In genomic region chr7:7681191-7681935, GRCh38 we compare ENCODE assay signal across 8 cellular contexts. TPM values are rescaled to one million over a fixed set of nuclear protein-coding genes. Genes with fewer than 3 reads are reported as not detected.
DNase-seq lines count a peak whose midpoint lies in the region; ATAC-seq and TF ChIP-seq lines count a peak whose summit lies in the region.

No MANE protein-coding gene starts in this region.

- no peak for DNase-seq in natural killer cell
- DNase-seq in natural killer cell treated with Interleukin-12 subunit alpha and Interleukin-12 subunit beta and Interleukin-15 and Interleukin-18, amount 100 ng/mL, for 72 hours (ENCODE audit: low spot score), result no peak
- DNase-seq in NCI-H1105 treated with DMSO at 0.1 percent for 48 hours (lab: John Stamatoyannopoulos, UW), result peak; percentile 94
- peak; percentile 43 for DNase-seq in SKM-1 treated with dmso at 0.1 percent for 144 hours (lab: John Stamatoyannopoulos, UW; ENCODE audit: unreplicated experiment)
- DNase-seq in coronary artery (ENCODE audit: low spot score), result no peak
- DNase-seq in lung (ENCODE audit: low spot score), result peak; percentile 33
- DNase-seq in suprapubic skin (ENCODE audit: low spot score in 2 of 2), result no peak

- H3K27me3 Mint-ChIP-seq in natural killer cell (ENCODE audit: low read depth in 2 of 2), result no peaks in the 10 kb centered on the region
- no peaks in the 10 kb centered on the region for H3K27me3 Mint-ChIP-seq in natural killer cell treated with Interleukin-12 subunit alpha and Interleukin-12 subunit beta and Interleukin-15 and Interleukin-18, amount 100 ng/mL, for 72 hours

- no peak for TF ChIP-seq EP300 in suprapubic skin (IDR thresholded peaks at IDR 0.05)

- CTCF ChIA-PET in HEK293 (lab: Yijun Ruan, JAX), result interaction anchor here (0.6 to 2.7 kb wide), 49 partner anchors 9 to 615 kb away, joined by 3 to 19 read pairs (median 5); partner anchors contain the start of gene RPA3

- TF ChIP-seq CTCF in natural killer cell (IDR thresholded peaks at IDR 0.05) (peak; percentile 77), HEK293 (tag by site-specific recombination; IDR thresholded peaks at IDR 0.05) (no peak), coronary artery (IDR thresholded peaks at IDR 0.05) (peak; percentile 11), lung (IDR thresholded peaks at IDR 0.05; ENCODE audit: control extremely low read depth, extremely low read depth) (peak; percentile 53), suprapubic skin (IDR thresholded peaks at IDR 0.05) (peak; percentile 38 to 55)

- POLR2A ChIA-PET in HEK293 (lab: Yijun Ruan, JAX), result no interaction called here

- H3K27ac Mint-ChIP-seq in natural killer cell, result peak overlapping the region; percentile 59 to 62
- H3K27ac Mint-ChIP-seq in natural killer cell treated with Interleukin-12 subunit alpha and Interleukin-12 subunit beta and Interleukin-15 and Interleukin-18, amount 100 ng/mL, for 72 hours, result no peak overlapping the region

- H3K4me3 ChIP-seq in HEK293 (ENCODE audit: low read depth, low read length) (no peak overlapping the region), coronary artery (no peak overlapping the region), lung (no peak overlapping the region), suprapubic skin (peak overlapping the region; percentile 14)

- H3K9me3 ChIP-seq in HEK293 (ENCODE audit: control insufficient read depth, insufficient read depth, low read depth, low read length) (no peaks in the 10 kb centered on the region), lung (ENCODE audit: control insufficient read depth in 2 of 2, insufficient read depth in 1 of 2, low read length in 1 of 2) (no peaks in the 10 kb centered on the region), suprapubic skin (no peaks in the 10 kb centered on the region)

- ATAC-seq in natural killer cell (peak; percentile 66 to 87 (median 77)), lung (ENCODE audit: insufficient read depth, low FRiP score) (peak; percentile 58)
- ATAC-seq in natural killer cell treated with Interleukin-12 subunit alpha and Interleukin-12 subunit beta and Interleukin-15 and Interleukin-18, amount 100 ng/mL, for 72 hours, result no peak

- H3K9me3 Mint-ChIP-seq in natural killer cell, result no peaks in the 10 kb centered on the region
- H3K9me3 Mint-ChIP-seq in natural killer cell treated with Interleukin-12 subunit alpha and Interleukin-12 subunit beta and Interleukin-15 and Interleukin-18, amount 100 ng/mL, for 72 hours, result no peaks in the 10 kb centered on the region

- H3K4me3 Mint-ChIP-seq in natural killer cell, result no peak overlapping the region
- H3K4me3 Mint-ChIP-seq in natural killer cell treated with Interleukin-12 subunit alpha and Interleukin-12 subunit beta and Interleukin-15 and Interleukin-18, amount 100 ng/mL, for 72 hours, result no peak overlapping the region

- intact Hi-C loops in natural killer cell (cut with micrococcal nuclease), result loop anchor here (1.0 to 10.0 kb wide), 5 partner anchors 80 to 536 kb away; no protein-coding TSS in a partner anchor

- WGBS in lung, 2 donors, result 30 to 37% methylated on average over 7 of the region's 7 CpGs
- WGBS in suprapubic skin, result 23% methylated on average over 7 of the region's 7 CpGs

- TF ChIP-seq POLR2A in suprapubic skin (IDR thresholded peaks at IDR 0.05), result no peak

- peaks cover 25 to 29% of the 10 kb centered on the region in 2 donors for H3K4me1 Mint-ChIP-seq in natural killer cell
- H3K4me1 Mint-ChIP-seq in natural killer cell treated with Interleukin-12 subunit alpha and Interleukin-12 subunit beta and Interleukin-15 and Interleukin-18, amount 100 ng/mL, for 72 hours (ENCODE audit: low read depth in 2 of 2), result peaks cover 16 to 21% of the 10 kb centered on the region in 2 donors

- H3K36me3 Mint-ChIP-seq in natural killer cell, result no peaks in the 10 kb centered on the region
- no peaks in the 10 kb centered on the region for H3K36me3 Mint-ChIP-seq in natural killer cell treated with Interleukin-12 subunit alpha and Interleukin-12 subunit beta and Interleukin-15 and Interleukin-18, amount 100 ng/mL, for 72 hours

- no peak overlapping the region for H3K27ac ChIP-seq in HEK293 (ENCODE audit: extremely low read depth, low read depth, low read length)
- H3K27ac ChIP-seq in coronary artery, result no peak overlapping the region
- H3K27ac ChIP-seq in lung (ENCODE audit: low read depth in 1 of 2, low read length in 1 of 2), result peak overlapping the region in 1 of 2 donors; percentile 33
- H3K27ac ChIP-seq in suprapubic skin, result peak overlapping the region; percentile 75

- H3K4me1 ChIP-seq in HEK293 (ENCODE audit: control insufficient read depth, insufficient read depth, low read length), result peaks cover 6% of the 10 kb centered on the region; the same call in 1 of the 2 replicates
- peaks cover 0 to 6% of the 10 kb centered on the region in 2 donors for H3K4me1 ChIP-seq in lung (ENCODE audit: control insufficient read depth in 2 of 2, insufficient read depth in 2 of 2, low read length in 2 of 2)
- H3K4me1 ChIP-seq in suprapubic skin, result peaks cover 25% of the 10 kb centered on the region

- no peaks in the 10 kb centered on the region for H3K27me3 ChIP-seq in lung (ENCODE audit: control insufficient read depth, insufficient read depth)
- no peaks in the 10 kb centered on the region for H3K27me3 ChIP-seq in suprapubic skin

- no peaks in the 10 kb centered on the region for H3K36me3 ChIP-seq in HEK293 (ENCODE audit: control insufficient read depth in 2 of 2, insufficient read depth in 1 of 2, low read length in 2 of 2)
- no peaks in the 10 kb centered on the region for H3K36me3 ChIP-seq in lung (ENCODE audit: control insufficient read depth in 2 of 2, insufficient read depth in 2 of 2, low read length in 2 of 2)
- H3K36me3 ChIP-seq in suprapubic skin, result peaks cover under 1% of the 10 kb centered on the region

TF ChIP-seq in HEK293, 187 proteins besides CTCF, POLR2A, EP300 and RAD21 (continues in another document):
- 0 out of 2 replicates have a peak, but pooled peaks have one; percentile 3 for TF ChIP-seq ZNF335 (tag by site-specific recombination; conservative IDR thresholded peaks at IDR 0.05)
- TF ChIP-seq ZBTB48 (tag by site-specific recombination; IDR thresholded peaks at IDR 0.05), result no peak
- peak; percentile 98 for TF ChIP-seq ZNF660 (tag by site-specific recombination; IDR thresholded peaks at IDR 0.05)
- 0 out of 2 replicates have a peak, but pooled peaks have one; percentile 13 for TF ChIP-seq ZXDB (tag by site-specific recombination; IDR thresholded peaks at IDR 0.05)
- no peak for TF ChIP-seq ZNF26 (tag by site-specific recombination; IDR thresholded peaks at IDR 0.05)
- TF ChIP-seq ZNF843 (tag by site-specific recombination; IDR thresholded peaks at IDR 0.05), result no peak
- TF ChIP-seq PRDM6 (tag by site-specific recombination; IDR thresholded peaks at IDR 0.05), result peak; percentile 76
- TF ChIP-seq ZNF585B (tag by site-specific recombination; IDR thresholded peaks at IDR 0.05), result no peak
- peak; percentile 70 for TF ChIP-seq ZNF654 (tag by site-specific recombination; IDR thresholded peaks at IDR 0.05; ENCODE audit: low read depth)

RNA-seq across cellular contexts. Expression of gene RPA3, which starts 37.0 kb away (rescaled TPM):
- total RNA-seq in natural killer cell, result 10 to 100 TPM; 14.2 to 25.9 (median 22.6) TPM
- total RNA-seq in natural killer cell treated with Interleukin-12 subunit alpha and Interleukin-12 subunit beta and Interleukin-15 and Interleukin-18, amount 100 ng/mL, for 72 hours, result 10 to 100 TPM; 64.3 to 76.7 TPM
- 10 to 100 TPM; 22.6 to 28.5 TPM for total RNA-seq in lung
- polyA plus RNA-seq in lung, result 10 to 100 TPM; 23.1 to 40.9 TPM
- 10 to 100 TPM; 14.9 to 35.2 (median 18.4) TPM for total RNA-seq in suprapubic skin

RNA-seq across cellular contexts. Expression of gene UMAD1, which starts 40.8 kb away (rescaled TPM):
- total RNA-seq in natural killer cell (10 to 100 TPM; 12.3 to 16.5 (median 14.6) TPM), lung (10 to 100 TPM; 14.5 to 19.2 TPM), suprapubic skin (10 to 100 TPM in 3 of 4 donors, 1 to 10 TPM in 1; 9.3 to 28.9 (median 17.7) TPM)
- 10 to 100 TPM in 1 of 2 donors, 1 to 10 TPM in 1; 9.3 to 11.4 TPM for total RNA-seq in natural killer cell treated with Interleukin-12 subunit alpha and Interleukin-12 subunit beta and Interleukin-15 and Interleukin-18, amount 100 ng/mL, for 72 hours
- 1 to 10 TPM; 7.7 to 9.9 TPM for polyA plus RNA-seq in lung

Comparison
In these comparisons a context has a peak if more than half of its experiments do, and no peak if none do; other contexts are left out.
1. ATAC-seq: peak in natural killer cell (3 of 3) and lung (single experiment); none in natural killer cell treated with Interleukin-12 subunit alpha and Interleukin-12 subunit beta and Interleukin-15 and Interleukin-18, amount 100 ng/mL, for 72 hours (0 of 2).
2. H3K27ac Mint-ChIP-seq: peak in natural killer cell (2 of 2); none in natural killer cell treated with Interleukin-12 subunit alpha and Interleukin-12 subunit beta and Interleukin-15 and Interleukin-18, amount 100 ng/mL, for 72 hours (0 of 2).
3. DNase-seq: peak in NCI-H1105 treated with DMSO at 0.1 percent for 48 hours (single experiment), SKM-1 treated with dmso at 0.1 percent for 144 hours (single experiment) and lung (single experiment); none in natural killer cell (single experiment), natural killer cell treated with Interleukin-12 subunit alpha and Interleukin-12 subunit beta and Interleukin-15 and Interleukin-18, amount 100 ng/mL, for 72 hours (single experiment), coronary artery (single experiment) and suprapubic skin (0 of 2).